In the genomic region with DNA sequence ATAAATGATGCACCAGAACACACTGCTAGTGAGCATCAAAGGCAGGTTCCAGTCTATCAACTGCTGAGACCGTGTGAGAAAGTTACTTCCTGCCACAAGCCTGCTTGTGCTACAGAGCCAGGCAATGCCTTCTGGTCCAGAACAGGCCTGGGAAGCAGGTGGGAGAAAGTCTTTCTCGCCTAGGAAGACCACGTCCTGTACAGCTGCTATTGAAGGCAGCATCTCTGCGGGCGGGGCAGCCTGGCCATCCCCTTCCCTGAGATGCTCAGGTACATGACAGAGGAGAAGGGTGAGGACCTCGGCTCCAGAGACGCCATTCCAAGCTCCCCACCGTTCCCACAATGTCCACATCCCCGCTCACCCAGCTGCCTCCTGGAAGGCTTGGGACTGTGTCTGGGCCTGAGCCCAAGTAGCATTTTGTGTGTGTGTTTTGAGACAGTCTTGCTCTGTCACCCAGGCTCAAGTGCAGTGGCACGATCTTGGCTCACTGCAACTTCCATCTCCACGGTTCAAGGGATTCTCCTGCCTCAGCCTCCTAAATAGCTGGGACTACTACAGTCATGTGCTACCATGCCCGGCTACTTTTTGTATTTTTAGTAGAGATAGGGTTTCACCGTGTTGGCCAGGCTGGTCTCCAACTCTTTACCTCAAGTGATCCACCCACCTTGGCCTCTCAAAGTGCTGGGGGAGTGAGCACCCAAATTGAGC, we compare ENCODE assay signal across 9 cellular contexts. TPM values are rescaled to one million over a fixed set of nuclear protein-coding genes. Genes with fewer than 3 reads are reported as not detected.
A peak's percentile ranks its signal among the peaks of the same experiment; 100 is the strongest.
DNase-seq lines count a peak whose midpoint lies in the region; ATAC-seq, FAIRE-seq and TF ChIP-seq lines count a peak whose summit lies in the region.
"Had no signal": no experiment of that assay in that cellular context is flagged by ENCODE, and none has a peak within 500 bp of the region (broad histone marks: within the 10 kb centered on the region; RNA-seq: fewer than 3 reads in every experiment).

No MANE protein-coding gene starts in this region.

- H3K4me2 ChIP-seq in SU-DHL-6 (ENCODE audit: low read depth, low read length, poor library complexity, severe bottlenecking) (peak overlapping the region; percentile 59), endothelial cell of umbilical vein (ENCODE audit: insufficient read depth, low read length) (no peak overlapping the region)

- TF ChIP-seq POLR2A in endothelial cell of umbilical vein (IDR thresholded peaks at IDR 0.05; ENCODE audit: low read depth, low read length) (no peak), sigmoid colon (IDR thresholded peaks at IDR 0.05) (no peak)

- H3K36me3 ChIP-seq in SU-DHL-6 (ENCODE audit: low read length) (no peaks in the 10 kb centered on the region), endothelial cell of umbilical vein (ENCODE audit: control insufficient read depth in 2 of 2, extremely low read depth in 1 of 2, insufficient read depth in 2 of 2, low read length in 2 of 2) (peaks cover 0 to under 1% of the 10 kb centered on the region in 2 experiments), sigmoid colon (peaks cover 0 to 6% (median 0%) of the 10 kb centered on the region in 4 donors)

- peaks cover 20% of the 10 kb centered on the region for H3K4me1 ChIP-seq in endothelial cell of umbilical vein (ENCODE audit: control insufficient read depth, extremely low read depth, insufficient read depth, low read length)
- peaks cover 0 to 30% (median 24%) of the 10 kb centered on the region in 4 donors for H3K4me1 ChIP-seq in sigmoid colon

- H2AFZ ChIP-seq in SU-DHL-6 (ENCODE audit: low read depth, low read length, severe bottlenecking) (peak overlapping the region; percentile 69), endothelial cell of umbilical vein (ENCODE audit: low read depth, low read length) (no peak overlapping the region)

- intact Hi-C loops in endothelial cell of umbilical vein (cut with micrococcal nuclease) (no loop called here), sigmoid colon (cut with DNase I) (loop anchor here (10.0 kb wide), 1 partner anchor 208 kb away; a partner anchor contains a TSS)

- H3K27me3 ChIP-seq in SU-DHL-6 (ENCODE audit: low read length) (no peaks in the 10 kb centered on the region), endothelial cell of umbilical vein (ENCODE audit: control insufficient read depth in 2 of 2, insufficient read depth in 2 of 2, low read length in 2 of 2) (no peaks in the 10 kb centered on the region), sigmoid colon (no peaks in the 10 kb centered on the region)

- H3K79me2 ChIP-seq in SU-DHL-6 (ENCODE audit: insufficient read depth, low read length) (peaks cover 4% of the 10 kb centered on the region; the same call in 1 of the 2 replicates), endothelial cell of umbilical vein (ENCODE audit: control insufficient read depth, insufficient read depth, low read length) (peaks cover 10% of the 10 kb centered on the region)

- CTCF ChIA-PET in endothelial cell of umbilical vein (lab: Charles Lee) = interaction anchor here (0.9 to 2.5 kb wide), 6 partner anchors 14 to 57 kb away, joined by 3 to 9 read pairs (median 4); a partner anchor contains a TSS

- H3K27ac ChIP-seq in SU-DHL-6 (ENCODE audit: low read depth, low read length) (peak overlapping the region; percentile 75), endothelial cell of umbilical vein (ENCODE audit: insufficient read depth, low read depth, low read length) (no peak overlapping the region), sigmoid colon (peak overlapping the region; percentile 98 to 100 (median 99))

- H3F3A ChIP-seq in SU-DHL-6 (ENCODE audit: insufficient read depth) = peaks cover 20% of the 10 kb centered on the region

- peak overlapping the region; percentile 3 for H3K4me3 ChIP-seq in GM12875 (ENCODE audit: low read depth, low read length)
- peak overlapping the region; percentile 15 for H3K4me3 ChIP-seq in SU-DHL-6 (ENCODE audit: insufficient read depth, low read length, poor library complexity, severe bottlenecking)
- no peak overlapping the region for H3K4me3 ChIP-seq in endothelial cell of umbilical vein (replicated peaks in 1 of 3; ENCODE audit: insufficient read depth in 1 of 3, low read depth in 1 of 3, low read length in 3 of 3)
- no peak overlapping the region for H3K4me3 ChIP-seq in sigmoid colon

- no TSS peak for BruUV-seq in endothelial cell of umbilical vein (replicated peaks; lab: Mats Ljungman, UMichigan)

- dilution Hi-C loops in endothelial cell of umbilical vein (cut with MboI; ENCODE audit: extremely low pct_ligation_motif_present, low sequenced_read_pairs) = no loop called here

- no peaks in the 10 kb centered on the region for H3K9me2 ChIP-seq in SU-DHL-6 (replicated peaks; ENCODE audit: insufficient read depth, low read length)

- H3K9me1 ChIP-seq in endothelial cell of umbilical vein (replicated peaks; ENCODE audit: control insufficient read depth, extremely low read depth, insufficient read depth, low read length) = no peaks in the 10 kb centered on the region

- POLR2A ChIA-PET in endothelial cell of umbilical vein (lab: Charles Lee) = no interaction called here

- TF ChIP-seq EP300 in sigmoid colon (IDR thresholded peaks at IDR 0.05) = no peak

- 57 to 75% methylated on average over 13 of the region's 13 CpGs for WGBS in sigmoid colon, 2 donors

- DNase-seq in endothelial cell of umbilical vein (ENCODE audit: low read depth, low spot score) (no peak), sigmoid colon (no peak), NCI-H2227 (lab: John Stamatoyannopoulos, UW; ENCODE audit: unreplicated experiment) (no peak), SK-N-DZ (ENCODE audit: low spot score) (no peak)

- FAIRE-seq in endothelial cell of umbilical vein (lab: Jason Lieb, UNC) = peak; percentile 4

- TF ChIP-seq CTCF in GM12875 (IDR thresholded peaks at IDR 0.05; ENCODE audit: borderline replicate concordance, insufficient read depth, low read depth, low read length) (no peak), SU-DHL-6 (IDR thresholded peaks at IDR 0.05; ENCODE audit: insufficient read depth, low read length, poor library complexity, severe bottlenecking) (no peak), endothelial cell of umbilical vein (IDR thresholded peaks at IDR 0.05; ENCODE audit: extremely low read depth in 1 of 2, insufficient read depth in 1 of 2, low read depth in 1 of 2, low read length in 2 of 2) (no peak), sigmoid colon (IDR thresholded peaks at IDR 0.05) (no peak)

- no peak for ATAC-seq in HG03159 (IDR thresholded peaks at IDR 0.05; ENCODE audit: unreplicated experiment)
- no peak for ATAC-seq in HG03520 (IDR thresholded peaks at IDR 0.05; ENCODE audit: unreplicated experiment)

- no peaks in the 10 kb centered on the region for H4K20me1 ChIP-seq in SU-DHL-6 (ENCODE audit: low read depth, low read length)
- H4K20me1 ChIP-seq in endothelial cell of umbilical vein (replicated peaks; ENCODE audit: control insufficient read depth, extremely low read depth, insufficient read depth, low read length) = no peaks in the 10 kb centered on the region

- H3K9ac ChIP-seq in SU-DHL-6 (ENCODE audit: low read length) (peak overlapping the region; percentile 43), endothelial cell of umbilical vein (replicated peaks; ENCODE audit: extremely low read depth, insufficient read depth, low read length) (no peak overlapping the region)

- H3K9me3 ChIP-seq in SU-DHL-6 (ENCODE audit: insufficient read depth, low read length) = peaks cover 3% of the 10 kb centered on the region; the same call in 1 of the 2 replicates
- H3K9me3 ChIP-seq in endothelial cell of umbilical vein (replicated peaks; ENCODE audit: control insufficient read depth, insufficient read depth, low read length) = no peaks in the 10 kb centered on the region
- peaks cover 0 to 5% (median 1%) of the 10 kb centered on the region in 4 donors for H3K9me3 ChIP-seq in sigmoid colon

RNA-seq across cellular contexts. Expression of a gene that starts 3.4 kb away (rescaled TPM):
- total RNA-seq in endothelial cell of umbilical vein (14.4 and 14.7 TPM in 2 replicates), sigmoid colon (1 to 10 TPM; 1.6 to 5.0 (median 1.9) TPM)
- polyA plus RNA-seq in endothelial cell of umbilical vein (2.2 and 2.3 TPM in 2 replicates), sigmoid colon (1 to 10 TPM; 2.1 to 7.9 (median 3.0) TPM)
- 1.5 and 1.8 TPM in 2 replicates for polyA plus RNA-seq in endothelial cell of umbilical vein (2011; cell fraction: cytosol; rRNA removed)
- 5.0 and 6.1 TPM in 2 replicates for polyA plus RNA-seq in endothelial cell of umbilical vein (2011; cell fraction: nucleus; rRNA removed)
- polyA plus RNA-seq in endothelial cell of umbilical vein (2012) = 4.5 and 6.4 TPM in 2 replicates
- 2.0 and 2.7 TPM in 2 replicates for polyA minus RNA-seq in endothelial cell of umbilical vein
- 8.4 TPM for polyA minus RNA-seq in endothelial cell of umbilical vein (2011; cell fraction: cytosol; rRNA and poly(A)+ RNA removed)
- polyA minus RNA-seq in endothelial cell of umbilical vein (2011; cell fraction: nucleus; rRNA and poly(A)+ RNA removed) = 2.3 and 7.0 TPM in 2 replicates
- 1.2 and 1.7 TPM in 2 replicates for polyA plus RNA-seq in SK-N-DZ (2014; cell fraction: cytosol; rRNA removed)
- polyA plus RNA-seq in SK-N-DZ (2014; cell fraction: nucleus; rRNA removed) = 2.5 and 5.6 TPM in 2 replicates

RNA-seq across cellular contexts. Expression of a gene that starts 25.2 kb away (rescaled TPM):
- total RNA-seq in endothelial cell of umbilical vein = not detected in 2 replicates
- not detected in 2 replicates for polyA plus RNA-seq in endothelial cell of umbilical vein
- polyA plus RNA-seq in endothelial cell of umbilical vein (2011; cell fraction: cytosol; rRNA removed) = not detected in 2 replicates
- polyA plus RNA-seq in endothelial cell of umbilical vein (2011; cell fraction: nucleus; rRNA removed) = not detected in 2 replicates
- not detected in 2 replicates for polyA plus RNA-seq in endothelial cell of umbilical vein (2012)
- not detected in 2 replicates for polyA minus RNA-seq in endothelial cell of umbilical vein
- not detected for polyA minus RNA-seq in endothelial cell of umbilical vein (2011; cell fraction: cytosol; rRNA and poly(A)+ RNA removed)
- polyA minus RNA-seq in endothelial cell of umbilical vein (2011; cell fraction: nucleus; rRNA and poly(A)+ RNA removed) = not detected in 2 replicates
- 1 to 10 TPM in 1 of 4 donors, not detected in 3; 1.1 TPM for total RNA-seq in sigmoid colon
- not detected for polyA plus RNA-seq in sigmoid colon
- polyA plus RNA-seq in SK-N-DZ (2014; cell fraction: cytosol; rRNA removed) = not detected in 2 replicates
- polyA plus RNA-seq in SK-N-DZ (2014; cell fraction: nucleus; rRNA removed) = not detected in 2 replicates
- total RNA-seq: NCI-H460 had no signal

RNA-seq across cellular contexts. Expression of a gene that starts 28.8 kb away (rescaled TPM):
- total RNA-seq in endothelial cell of umbilical vein = 3.7 and 4.5 TPM in 2 replicates
- 1.6 and 1.8 TPM in 2 replicates for polyA plus RNA-seq in endothelial cell of umbilical vein
- 1.6 and 1.9 TPM in 2 replicates for polyA plus RNA-seq in endothelial cell of umbilical vein (2011; cell fraction: cytosol; rRNA removed)
- polyA plus RNA-seq in endothelial cell of umbilical vein (2011; cell fraction: nucleus; rRNA removed) = 0.86 and 1.1 TPM in 2 replicates
- polyA plus RNA-seq in endothelial cell of umbilical vein (2012) = 2.1 and 2.4 TPM in 2 replicates
- 1.1 and 1.8 TPM in 2 replicates for polyA minus RNA-seq in endothelial cell of umbilical vein
- 8.2 TPM for polyA minus RNA-seq in endothelial cell of umbilical vein (2011; cell fraction: cytosol; rRNA and poly(A)+ RNA removed)
- 0.14 and 0.38 TPM in 2 replicates for polyA minus RNA-seq in endothelial cell of umbilical vein (2011; cell fraction: nucleus; rRNA and poly(A)+ RNA removed)
- total RNA-seq in sigmoid colon = 1 to 10 TPM; 1.4 to 2.5 (median 1.5) TPM
- polyA plus RNA-seq in sigmoid colon = 10 to 100 TPM in 1 of 3 donors, 1 to 10 TPM in 1, under 1 TPM in 1; 0.60 to 10.3 (median 1.6) TPM
- polyA plus RNA-seq in SK-N-DZ (2014; cell fraction: cytosol; rRNA removed) = 0.37 and 1.1 TPM in 2 replicates
- 0.46 and 1.4 TPM in 2 replicates for polyA plus RNA-seq in SK-N-DZ (2014; cell fraction: nucleus; rRNA removed)

RNA-seq across cellular contexts. Expression of a gene that starts 50.4 kb away (rescaled TPM):
- total RNA-seq in endothelial cell of umbilical vein = 42.4 and 47.9 TPM in 2 replicates
- 41.9 and 50.5 TPM in 2 replicates for polyA plus RNA-seq in endothelial cell of umbilical vein
- 17.5 and 25.6 TPM in 2 replicates for polyA plus RNA-seq in endothelial cell of umbilical vein (2011; cell fraction: cytosol; rRNA removed)
- 124 and 130 TPM in 2 replicates for polyA plus RNA-seq in endothelial cell of umbilical vein (2011; cell fraction: nucleus; rRNA removed)
- 25.6 and 28.5 TPM in 2 replicates for polyA plus RNA-seq in endothelial cell of umbilical vein (2012)
- polyA minus RNA-seq in endothelial cell of umbilical vein = 32.7 and 34.6 TPM in 2 replicates
- polyA minus RNA-seq in endothelial cell of umbilical vein (2011; cell fraction: cytosol; rRNA and poly(A)+ RNA removed) = 11.8 TPM
- polyA minus RNA-seq in endothelial cell of umbilical vein (2011; cell fraction: nucleus; rRNA and poly(A)+ RNA removed) = 27.6 and 31.1 TPM in 2 replicates
- total RNA-seq in sigmoid colon = 10 to 100 TPM in 3 of 4 donors, 1 to 10 TPM in 1; 7.9 to 14.6 (median 12.1) TPM
- 10 to 100 TPM; 10.2 to 46.2 (median 11.3) TPM for polyA plus RNA-seq in sigmoid colon
- polyA plus RNA-seq in SK-N-DZ (2014; cell fraction: cytosol; rRNA removed) = 36.7 and 46.9 TPM in 2 replicates
- 120 and 125 TPM in 2 replicates for polyA plus RNA-seq in SK-N-DZ (2014; cell fraction: nucleus; rRNA removed)

RNA-seq across cellular contexts. Expression of a gene that starts 59.2 kb away (rescaled TPM):
- total RNA-seq in endothelial cell of umbilical vein (0.31 TPM in 1 of 2 replicates, not detected in the other), sigmoid colon (under 1 TPM in 2 of 4 donors, not detected in 2; 0.41 to 0.66 TPM)
- polyA plus RNA-seq in endothelial cell of umbilical vein (0.08 TPM in 2 replicates), sigmoid colon (1 to 10 TPM in 1 of 3 donors, not detected in 2; 1.5 TPM)
- 0.03 and 0.06 TPM in 2 replicates for polyA plus RNA-seq in endothelial cell of umbilical vein (2011; cell fraction: cytosol; rRNA removed)
- not detected in 2 replicates for polyA plus RNA-seq in endothelial cell of umbilical vein (2011; cell fraction: nucleus; rRNA removed)
- polyA plus RNA-seq in endothelial cell of umbilical vein (2012) = 0.28 TPM in 1 of 2 replicates, not detected in the other
- not detected in 2 replicates for polyA minus RNA-seq in endothelial cell of umbilical vein
- not detected for polyA minus RNA-seq in endothelial cell of umbilical vein (2011; cell fraction: cytosol; rRNA and poly(A)+ RNA removed)
- not detected in 2 replicates for polyA minus RNA-seq in endothelial cell of umbilical vein (2011; cell fraction: nucleus; rRNA and poly(A)+ RNA removed)
- 1.8 TPM in 1 of 2 replicates, not detected in the other for polyA plus RNA-seq in SK-N-DZ (2014; cell fraction: cytosol; rRNA removed)
- 0.82 and 0.93 TPM in 2 replicates for polyA plus RNA-seq in SK-N-DZ (2014; cell fraction: nucleus; rRNA removed)
- total RNA-seq: NCI-H460 had no signal

Comparison
In these comparisons a context has a peak if more than half of its experiments do, and no peak if none do; other contexts are left out.
1. H3K4me3 ChIP-seq: peak in GM12875 (single experiment) and SU-DHL-6 (single experiment); none in endothelial cell of umbilical vein (0 of 3) and sigmoid colon (0 of 4).